In genomic region chr1:64469977-64470669, GRCh38 we compare ENCODE assay signal across 8 cellular contexts. TPM values are rescaled to one million over a fixed set of nuclear protein-coding genes. Genes with fewer than 3 reads are reported as not detected.
DNase-seq lines count a peak whose midpoint lies in the region; ATAC-seq and TF ChIP-seq lines count a peak whose summit lies in the region.

Gene CACHD1, plus strand, starts transcription at chr1:64470129. Its CDS starts 616 bp downstream, at chr1:64470745.

- H3K4me1 ChIP-seq in GM23248 (ENCODE audit: insufficient read depth): 0 out of 2 replicates have a peak, but pooled peaks cover 5% of the 10 kb centered on the region
- peaks cover 45% of the 10 kb centered on the region for H3K4me1 ChIP-seq in Loucy (ENCODE audit: insufficient read depth, low read length, poor library complexity, severe bottlenecking)
- H3K4me1 ChIP-seq in transverse colon: peaks cover 4 to 31% (median 20%) of the 10 kb centered on the region in 4 donors

- ATAC-seq in left ventricle myocardium superior: peak; percentile 86

- intact Hi-C loops in left ventricle myocardium superior (cut with micrococcal nuclease) (loop anchor here (10.0 kb wide), 1 partner anchor 75 kb away; no protein-coding TSS in a partner anchor), transverse colon (cut with DNase I; ENCODE audit: low total_unique reads) (loop anchor here (10.0 kb wide), 1 partner anchor 75 kb away; no protein-coding TSS in a partner anchor)

- H3K4me3 ChIP-seq in GM23248 (peak within 1 kb of the TSS; percentile 81), Loucy (ENCODE audit: low read length, poor library complexity, severe bottlenecking) (peak within 1 kb of the TSS; percentile 72), transverse colon (peak within 1 kb of the TSS; percentile 58 to 70 (median 67))

- peaks cover 9% of the 10 kb centered on the region for H3K27me3 Mint-ChIP-seq in progenitor cell of endocrine pancreas

- H2AFZ ChIP-seq in GM23248 (peak within 1 kb of the TSS; percentile 87), Loucy (ENCODE audit: low read length) (peak within 1 kb of the TSS; percentile 80)

- no peaks in the 10 kb centered on the region for H3K36me3 ChIP-seq in GM23248 (ENCODE audit: low read depth)
- H3K36me3 ChIP-seq in Loucy (ENCODE audit: insufficient read depth, low read length): no peaks in the 10 kb centered on the region
- H3K36me3 ChIP-seq in transverse colon: no peaks in the 10 kb centered on the region

- no peaks in the 10 kb centered on the region for H3K27me3 ChIP-seq in GM23248 (replicated peaks; ENCODE audit: insufficient read depth)
- H3K27me3 ChIP-seq in Loucy (ENCODE audit: insufficient read depth, low read length, poor library complexity, severe bottlenecking): no peaks in the 10 kb centered on the region
- peaks cover 52% of the 10 kb centered on the region for H3K27me3 ChIP-seq in transverse colon

- H3K27ac ChIP-seq in GM23248 (no peak within 1 kb of the TSS; the same call in 1 of the 2 replicates), transverse colon (peak within 1 kb of the TSS; percentile 76 to 89 (median 82))

- H3K9me3 Mint-ChIP-seq in progenitor cell of endocrine pancreas (ENCODE audit: low read depth): no peaks in the 10 kb centered on the region

- H3K79me2 ChIP-seq in GM23248 (ENCODE audit: insufficient read depth) (peaks cover 17% of the 10 kb centered on the region), Loucy (ENCODE audit: insufficient read depth, low read length) (peaks cover 19% of the 10 kb centered on the region)

- H3K27ac Mint-ChIP-seq in progenitor cell of endocrine pancreas: peak within 1 kb of the TSS; percentile 62

- no peaks in the 10 kb centered on the region for H3K9me2 ChIP-seq in GM23248 (ENCODE audit: insufficient read depth)
- H3K9me2 ChIP-seq in Loucy (replicated peaks; ENCODE audit: low read depth, low read length): no peaks in the 10 kb centered on the region

- H3F3A ChIP-seq in GM23248 (ENCODE audit: insufficient read depth): no peaks in the 10 kb centered on the region
- H3F3A ChIP-seq in Loucy (ENCODE audit: low read depth): peaks cover 6% of the 10 kb centered on the region; the same call in 1 of the 2 replicates

- no peak for TF ChIP-seq POLR2A in transverse colon (IDR thresholded peaks at IDR 0.05)

- in situ Hi-C loops in GM23248 (cut with MboI) (no loop called here), transverse colon (cut with MboI; ENCODE audit: low pct_ligation_motif_present in 1 of 4, low pct_unique_long_range_greater_than_20kb in 1 of 4, low sequenced_read_pairs in 3 of 4) (loop anchor here in 2 of 4 donors (25.0 kb wide), 1 partner anchor 192 kb away; no protein-coding TSS in a partner anchor)

- TF ChIP-seq CTCF in Loucy (conservative IDR thresholded peaks at IDR 0.05; ENCODE audit: low read length) (no peak), progenitor cell of endocrine pancreas (IDR thresholded peaks at IDR 0.05; ENCODE audit: unreplicated experiment) (peak; percentile 24), transverse colon (IDR thresholded peaks at IDR 0.05) (peak; percentile 17 to 32 (median 27))

- peaks cover 44% of the 10 kb centered on the region for H3K4me1 Mint-ChIP-seq in progenitor cell of endocrine pancreas (ENCODE audit: low read depth)

- H3K4me2 ChIP-seq in GM23248 (ENCODE audit: unreplicated experiment) (peak within 1 kb of the TSS; percentile 86), Loucy (ENCODE audit: low read depth, low read length, poor library complexity, severe bottlenecking) (peak within 1 kb of the TSS; percentile 80)

- H3K9ac ChIP-seq in GM23248 (peak within 1 kb of the TSS; percentile 61), Loucy (ENCODE audit: low read depth, low read length, poor library complexity, severe bottlenecking) (peak within 1 kb of the TSS; percentile 66)

- 1 to 2% methylated on average over 78 to 83 of the region's 84 CpGs for WGBS in GM23248 (ENCODE audit: low coverage in 1 of 2, low lambda C conversion rate in 2 of 2, missing lambda C conversion rate in 2 of 2), 2 experiments
- WGBS in transverse colon (ENCODE audit: low coverage in 1 of 2), 2 donors: 0 to 1% methylated on average over 4 to 27 of the region's 84 CpGs

- H4K20me1 ChIP-seq in GM23248 (ENCODE audit: insufficient read depth): no peaks in the 10 kb centered on the region
- H4K20me1 ChIP-seq in Loucy (ENCODE audit: insufficient read depth, low read length, poor library complexity, severe bottlenecking): peaks cover 3% of the 10 kb centered on the region

- TF ChIP-seq EP300 in transverse colon (IDR thresholded peaks at IDR 0.05; ENCODE audit: low read depth): no peak

- no peaks in the 10 kb centered on the region for H3K36me3 Mint-ChIP-seq in progenitor cell of endocrine pancreas (ENCODE audit: insufficient read depth)

- no peaks in the 10 kb centered on the region for H3K9me3 ChIP-seq in GM23248 (ENCODE audit: low read depth)
- no peaks in the 10 kb centered on the region for H3K9me3 ChIP-seq in Loucy (ENCODE audit: insufficient read depth, low read depth, low read length)
- H3K9me3 ChIP-seq in transverse colon: no peaks in the 10 kb centered on the region

- H3K4me3 Mint-ChIP-seq in progenitor cell of endocrine pancreas (ENCODE audit: low read depth): peak within 1 kb of the TSS; percentile 82

- DNase-seq in DMS153 (lab: John Stamatoyannopoulos, UW) (peak; percentile 61), GM23248 (peak; percentile 84), SKM-1 (lab: John Stamatoyannopoulos, UW; ENCODE audit: unreplicated experiment) (peak; percentile 28), amniotic stem cell (lab: John Stamatoyannopoulos, UW) (peak; percentile 72), left ventricle myocardium superior (peak; percentile 87), progenitor cell of endocrine pancreas (ENCODE audit: low spot score, unreplicated experiment) (peak; percentile 66), transverse colon (peak; percentile 63)

RNA-seq across cellular contexts. Expression of gene CACHD1, which starts in this region (rescaled TPM):
- total RNA-seq in GM23248 (2014; rRNA removed; shearing (Covaris generic)): 5.6 and 9.3 TPM in 2 replicates
- polyA plus RNA-seq in GM23248 (2016; fragmentation: Nextera tagmentation; extraction: Ambion mirVana): 1.4 and 1.9 TPM in 2 replicates
- total RNA-seq in left ventricle myocardium superior: 3.1 TPM
- 33.5 and 36.0 TPM in 2 replicates for total RNA-seq in progenitor cell of endocrine pancreas
- 1 to 10 TPM in 3 of 4 donors, not detected in 1; 1.6 to 3.2 (median 2.2) TPM for total RNA-seq in transverse colon

Comparison
In these comparisons a context has a peak if more than half of its experiments do, and no peak if none do; other contexts are left out.
1. DNase-seq: peak in every context shown above with its lines; median percentile 87 in left ventricle myocardium superior; 84 in GM23248; 72 in amniotic stem cell; 66 in progenitor cell of endocrine pancreas; 63 in transverse colon; 61 in DMS153; 28 in SKM-1.